Comparison of ENCODE assay signal across 17 cellular contexts in genomic region chr19:590750-591098, GRCh38. TPM values are rescaled to one million over a fixed set of nuclear protein-coding genes. Genes with fewer than 3 reads are reported as not detected.
DNase-seq lines count a peak whose midpoint lies in the region; ATAC-seq and TF ChIP-seq lines count a peak whose summit lies in the region.
"Had no signal": no experiment of that assay in that cellular context is flagged by ENCODE, and none has a peak within 500 bp of the region (broad histone marks: within the 10 kb centered on the region; RNA-seq: fewer than 3 reads in every experiment).

No MANE protein-coding gene starts in this region.

- H3K27ac Mint-ChIP-seq in T-cell = no peak overlapping the region
- H3K27ac Mint-ChIP-seq: activated naive CD8-positive, alpha-beta T cell; activated T-cell treated with anti-CD3 and anti-CD28 coated beads, Interleukin-2, amount 50 U/mL, for 72 hours had no signal

- no peak overlapping the region for H3K27ac ChIP-seq in right cardiac atrium (ENCODE audit: low read length)
- peak overlapping the region; percentile 55; the same call in 1 of the 2 replicates for H3K27ac ChIP-seq in VCaP
- no peak overlapping the region for H3K27ac ChIP-seq in urinary bladder (ENCODE audit: low read depth)
- H3K27ac ChIP-seq: brain microvascular endothelial cell had no signal

- intact Hi-C loops in right cardiac atrium (cut with DNase I) (no loop called here), Right ventricle myocardium superior (cut with DNase I) (no loop called here)

- CTCF ChIA-PET in T-cell (lab: Charles Lee) = no interaction called here

- H3K27me3 Mint-ChIP-seq in T-cell = peaks cover 4 to 20% of the 10 kb centered on the region in 2 donors
- H3K27me3 Mint-ChIP-seq: activated naive CD8-positive, alpha-beta T cell had no signal

- TF ChIP-seq CTCF in VCaP (conservative IDR thresholded peaks at IDR 0.05) = no peak

- H3K36me3 ChIP-seq in urinary bladder (ENCODE audit: insufficient read depth) = no peaks in the 10 kb centered on the region
- H3K36me3 ChIP-seq in HAP-1 (replicated peaks) = no peaks in the 10 kb centered on the region
- H3K36me3 ChIP-seq: brain microvascular endothelial cell had no signal

- DNase-seq in right cardiac atrium (no peak), Right ventricle myocardium superior (no peak), T-cell (no peak), HAP-1 (ENCODE audit: low spot score in 2 of 2) (no peak)
- DNase-seq in stimulated activated CD4-positive, alpha-beta T cell treated with anti-CD3 and anti-CD28 coated beads, Interleukin-4, amount 100 ng/mL, for 4 hours = no peak
- DNase-seq: activated CD4-positive, alpha-beta T cell treated with anti-CD3 and anti-CD28 coated beads for 1 hour; activated CD8-positive, alpha-beta memory T cell treated with anti-CD3 and anti-CD28 coated beads for 24 hours; brain microvascular endothelial cell; foreskin melanocyte; NCI-H526 treated with DMSO at 0.1 percent for 48 hours; T-helper 9 cell had no signal

- in situ Hi-C loops in HAP-1 (cut with MboI; ENCODE audit: low sequenced_read_pairs) = loop anchor here (25.0 kb wide), 1 partner anchor 147 kb away; no protein-coding TSS in a partner anchor

- H3K9me3 ChIP-seq in right cardiac atrium (ENCODE audit: control insufficient read depth, low read length) = no peaks in the 10 kb centered on the region
- H3K9me3 ChIP-seq in iPS-18c (ENCODE audit: control insufficient read depth, insufficient read depth, low read length) = no peaks in the 10 kb centered on the region
- no peaks in the 10 kb centered on the region for H3K9me3 ChIP-seq in HAP-1

- ATAC-seq in right cardiac atrium = no peak
- ATAC-seq in Right ventricle myocardium superior (ENCODE audit: poor library complexity) = no peak
- ATAC-seq in T-cell (replicated peaks in 1 of 4) = no peak

- H3K4me3 ChIP-seq in right cardiac atrium (ENCODE audit: low read length) (peak overlapping the region; percentile 37), iPS-18c (ENCODE audit: insufficient read depth, low read depth, low read length) (0 out of 2 replicates have a peak overlapping the region, but pooled peaks have one; percentile 36), urinary bladder (ENCODE audit: low read depth, low read length) (peak overlapping the region; percentile 12), HAP-1 (no peak overlapping the region)

- POLR2A ChIA-PET in T-cell (lab: Charles Lee) = no interaction called here

- H3K4me1 Mint-ChIP-seq in T-cell = peaks cover 0 to 15% (median 10%) of the 10 kb centered on the region in 3 donors

- 7% methylated on average over 41 of the region's 41 CpGs for WGBS in right cardiac atrium
- 5% methylated on average over 41 of the region's 41 CpGs for WGBS in urinary bladder

- no peaks in the 10 kb centered on the region for H3K9me3 Mint-ChIP-seq in T-cell
- H3K9me3 Mint-ChIP-seq: activated T-cell treated with anti-CD3 and anti-CD28 coated beads, Interleukin-2, amount 50 U/mL, for 72 hours had no signal

- H3K27me3 ChIP-seq in right cardiac atrium (ENCODE audit: control insufficient read depth, insufficient read depth) = no peaks in the 10 kb centered on the region
- H3K27me3 ChIP-seq in HAP-1 (ENCODE audit: low read depth) = peaks cover 37% of the 10 kb centered on the region
- H3K27me3 ChIP-seq: brain microvascular endothelial cell had no signal

- H3K36me3 Mint-ChIP-seq in T-cell = no peaks in the 10 kb centered on the region
- H3K36me3 Mint-ChIP-seq: activated naive CD8-positive, alpha-beta T cell had no signal

- peak overlapping the region in 1 of 3 donors; percentile 53 for H3K4me3 Mint-ChIP-seq in T-cell

- H3K4me1 ChIP-seq in right cardiac atrium (ENCODE audit: control insufficient read depth, insufficient read depth, low read length) (no peaks in the 10 kb centered on the region), urinary bladder (ENCODE audit: insufficient read depth) (peaks cover 3% of the 10 kb centered on the region), HAP-1 (peaks cover 11% of the 10 kb centered on the region)

RNA-seq across cellular contexts. Expression of gene HCN2, which starts 1.0 kb away (rescaled TPM):
- total RNA-seq in right cardiac atrium (10 to 100 TPM; 15.8 to 24.7 (median 21.7) TPM), Right ventricle myocardium superior (4.1 TPM), urinary bladder (0.26 TPM), T-cell (1 to 10 TPM in 4 of 5 donors, under 1 TPM in 1; 0.93 to 4.4 (median 3.6) TPM)
- polyA plus RNA-seq in right cardiac atrium (19.3 TPM), urinary bladder (0.43 TPM)

RNA-seq across cellular contexts. Expression of gene BSG, which starts 18.3 kb away (rescaled TPM):
- total RNA-seq in right cardiac atrium (1,000 to 10,000 TPM; 1,142 to 1,510 (median 1,274) TPM), Right ventricle myocardium superior (1,928 TPM), urinary bladder (89.9 TPM), T-cell (100 to 1,000 TPM in 4 of 5 donors, 10 to 100 TPM in 1; 89.3 to 165 (median 152) TPM)
- polyA plus RNA-seq in right cardiac atrium (1,705 TPM), urinary bladder (989 TPM)

RNA-seq across cellular contexts. Expression of gene POLRMT, which starts 42.6 kb away (rescaled TPM):
- total RNA-seq in right cardiac atrium (10 to 100 TPM; 36.1 to 46.4 (median 45.1) TPM), Right ventricle myocardium superior (54.5 TPM), urinary bladder (10.3 TPM), T-cell (100 to 1,000 TPM in 3 of 5 donors, 10 to 100 TPM in 2; 61.3 to 118 (median 103) TPM)
- polyA plus RNA-seq in right cardiac atrium (36.8 TPM), urinary bladder (44.6 TPM)

RNA-seq across cellular contexts. Expression of gene GZMM, which starts 46.9 kb away (rescaled TPM):
- total RNA-seq in right cardiac atrium (under 1 TPM in 2 of 4 donors, not detected in 2; 0.26 to 0.32 TPM), Right ventricle myocardium superior (0.32 TPM), urinary bladder (0.63 TPM), T-cell (10 to 100 TPM; 66.2 to 91.0 (median 78.6) TPM)
- polyA plus RNA-seq in right cardiac atrium (0.43 TPM), urinary bladder (1.5 TPM)
- total RNA-seq: dermis blood vessel endothelial cell had no signal

RNA-seq across cellular contexts. Expression of gene FGF22, which starts 49.0 kb away (rescaled TPM):
- total RNA-seq in right cardiac atrium = under 1 TPM in 3 of 4 donors, not detected in 1; 0.15 to 0.34 (median 0.17) TPM
- polyA plus RNA-seq in right cardiac atrium = 0.23 TPM
- total RNA-seq in Right ventricle myocardium superior = not detected
- not detected for total RNA-seq in urinary bladder
- 1.6 TPM for polyA plus RNA-seq in urinary bladder
- total RNA-seq in T-cell = 1 to 10 TPM in 3 of 5 donors, under 1 TPM in 2; 0.35 to 3.9 (median 2.8) TPM
- total RNA-seq: activated T-cell treated with anti-CD3 and anti-CD28 coated beads, Interleukin-2, amount 50 U/mL, for 72 hours; dermis blood vessel endothelial cell had no signal

Comparison
In these comparisons a context has a peak if more than half of its experiments do, and no peak if none do; other contexts are left out.
1. RNA of gene BSG, which starts 18.3 kb away (total RNA-seq): 1,928 TPM in Right ventricle myocardium superior (single experiment) and 1,142 to 1,510 TPM in right cardiac atrium; 89.3 to 165 TPM in T-cell and 89.9 TPM in urinary bladder (single experiment); every median in the first group is over 4 times any median in the second.